In the genomic region with DNA sequence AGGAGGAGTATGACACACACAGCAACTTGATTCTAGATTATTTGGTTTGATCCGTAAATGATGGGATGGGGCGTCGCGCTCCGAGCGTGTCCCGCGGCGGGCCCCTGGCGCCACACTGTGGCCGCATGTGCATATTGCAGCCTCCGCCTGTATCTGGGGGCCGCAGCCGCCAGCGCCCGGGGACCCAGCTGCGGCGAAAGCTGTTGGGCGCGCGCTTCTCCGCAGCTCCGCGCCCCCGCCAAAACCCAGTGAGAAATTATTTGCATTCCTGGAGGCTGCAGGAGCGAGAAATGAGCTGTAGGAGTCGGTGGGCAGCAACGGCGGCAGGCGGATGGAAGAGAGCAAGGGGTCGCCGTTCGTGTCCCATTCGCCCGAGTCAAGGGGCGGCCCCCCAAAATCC, we compare ENCODE assay signal across 8 cellular contexts. TPM values are rescaled to one million over a fixed set of nuclear protein-coding genes. Genes with fewer than 3 reads are reported as not detected.
DNase-seq lines count a peak whose midpoint lies in the region; ATAC-seq and TF ChIP-seq lines count a peak whose summit lies in the region.
"Not testable (repeated sequence)": the region's sequence is repeated elsewhere in the genome, so short reads cannot be mapped to it uniquely, and the experiment has no call there.

No MANE protein-coding gene starts in this region.

- not testable (repeated sequence) for H3K79me2 ChIP-seq in OCI-LY7 (ENCODE audit: insufficient read depth, low read depth, low read length)

- not testable (repeated sequence) for H3K9me2 ChIP-seq in OCI-LY7 (ENCODE audit: insufficient read depth, low read length)

- H3K27ac Mint-ChIP-seq in endothelial cell (ENCODE audit: unreplicated experiment): not testable (repeated sequence)

- H3K27me3 Mint-ChIP-seq in activated T-cell treated with anti-CD3 and anti-CD28 coated beads, Interleukin-2, amount 50 U/mL, for 4 hours (ENCODE audit: low read depth); endothelial cell (ENCODE audit: unreplicated experiment): not testable (repeated sequence)

- H3K9me3 Mint-ChIP-seq in activated T-cell treated with anti-CD3 and anti-CD28 coated beads, Interleukin-2, amount 50 U/mL, for 4 hours; endothelial cell (ENCODE audit: unreplicated experiment): not testable (repeated sequence)

- not testable (repeated sequence) for BruUV-seq in OCI-LY7 (replicated peaks; lab: Mats Ljungman, UMichigan)

- H3K9me3 ChIP-seq in OCI-LY7 (ENCODE audit: low read length): not testable (repeated sequence)

- peak overlapping the region; percentile 60 for H3K4me3 ChIP-seq in OCI-LY7 (ENCODE audit: low read depth, low read length, poor library complexity, severe bottlenecking)

- H3K36me3 Mint-ChIP-seq in activated T-cell treated with anti-CD3 and anti-CD28 coated beads, Interleukin-2, amount 50 U/mL, for 4 hours (ENCODE audit: insufficient read depth); endothelial cell (ENCODE audit: low read depth, unreplicated experiment): not testable (repeated sequence)

- H3K4me2 ChIP-seq in OCI-LY7 (ENCODE audit: low read length): peak overlapping the region; percentile 29; the same call in 1 of the 2 replicates

- not testable (repeated sequence) for H3K4me1 Mint-ChIP-seq in activated T-cell treated with anti-CD3 and anti-CD28 coated beads, Interleukin-2, amount 50 U/mL, for 4 hours (ENCODE audit: low read depth); endothelial cell (ENCODE audit: unreplicated experiment)

- H3K36me3 ChIP-seq in OCI-LY7 (ENCODE audit: insufficient read depth, low read length): not testable (repeated sequence)

- POLR2A ChIA-PET in OCI-LY7 (lab: Charles Lee): not testable (repeated sequence)

- H2AFZ ChIP-seq in OCI-LY7 (ENCODE audit: low read length): peak overlapping the region; percentile 67; the same call in 1 of the 2 replicates

- H3K4me3 Mint-ChIP-seq in activated T-cell treated with anti-CD3 and anti-CD28 coated beads, Interleukin-2, amount 50 U/mL, for 4 hours: peak overlapping the region; percentile 95
- not testable (repeated sequence) for H3K4me3 Mint-ChIP-seq in endothelial cell (ENCODE audit: unreplicated experiment)

- H4K20me1 ChIP-seq in OCI-LY7 (ENCODE audit: insufficient read depth, low read length): not testable (repeated sequence)

- not testable (repeated sequence) for H3K4me1 ChIP-seq in OCI-LY7 (ENCODE audit: insufficient read depth, low read length, poor library complexity, severe bottlenecking)

- DNase-seq in CD1c-positive myeloid dendritic cell (ENCODE audit: extremely low spot score) (peak; percentile 63), OCI-LY7 (ENCODE audit: low spot score) (peak; percentile 69), endothelial cell (ENCODE audit: low spot score) (peak; percentile 60), medulla oblongata (ENCODE audit: extremely low spot score) (peak; percentile 27)
- peak; percentile 54 for DNase-seq in activated T-cell treated with anti-CD3 and anti-CD28 coated beads, Interleukin-2, amount 50 U/mL, for 4 hours
- peak; percentile 56 for DNase-seq in stimulated activated CD4-positive, alpha-beta T cell treated with anti-CD3 and anti-CD28 coated beads, Interleukin-4, amount 100 ng/mL, for 1 hour

- CTCF ChIA-PET in OCI-LY7 (lab: Charles Lee; ENCODE audit: unreplicated experiment): not testable (repeated sequence)

- not testable (repeated sequence) for TF ChIP-seq CTCF in OCI-LY7 (conservative IDR thresholded peaks at IDR 0.05; ENCODE audit: low read length)
- TF ChIP-seq CTCF in endothelial cell (IDR thresholded peaks at IDR 0.05; ENCODE audit: unreplicated experiment): peak; percentile 72

- peak; percentile 61 for ATAC-seq in GM19463 (IDR thresholded peaks at IDR 0.05; ENCODE audit: unreplicated experiment)
- peak; percentile 58 for ATAC-seq in HG03457 (IDR thresholded peaks at IDR 0.05; ENCODE audit: unreplicated experiment)
- peak; percentile 84 to 89 for ATAC-seq in activated T-cell treated with anti-CD3 and anti-CD28 coated beads, Interleukin-2, amount 50 U/mL, for 4 hours

- peak overlapping the region; percentile 35 for H3K27ac ChIP-seq in OCI-LY7 (ENCODE audit: low read depth, low read length, poor library complexity, severe bottlenecking)

- intact Hi-C loops in OCI-LY7 (cut with micrococcal nuclease; ENCODE audit: unreplicated experiment): not testable (repeated sequence)

RNA-seq across cellular contexts. Expression of gene FCGR1A, which starts 10.0 kb away (rescaled TPM):
- total RNA-seq in OCI-LY7 (2014; rRNA removed; shearing (Covaris generic)): not detected in 2 replicates
- total RNA-seq in OCI-LY7 (2022) (not detected in 2 replicates), endothelial cell (ENCODE audit: unreplicated experiment) (not detected)
- not detected for total RNA-seq in activated T-cell treated with anti-CD3 and anti-CD28 coated beads, Interleukin-2, amount 50 U/mL, for 4 hours

Comparison
In these comparisons a context has a peak if more than half of its experiments do, and no peak if none do; other contexts are left out.
1. Peak in every context shown above with its lines: DNase-seq, ATAC-seq, H3K4me3 ChIP-seq and H3K27ac ChIP-seq.